14 cellular contexts compared by ENCODE assay signal in genomic region chr21:38241029-38241740, GRCh38. TPM values are rescaled to one million over a fixed set of nuclear protein-coding genes. Genes with fewer than 3 reads are reported as not detected.
DNase-seq lines count a peak whose midpoint lies in the region; ATAC-seq and TF ChIP-seq lines count a peak whose summit lies in the region.
"Had no signal": no experiment of that assay in that cellular context is flagged by ENCODE, and none has a peak within 500 bp of the region (broad histone marks: within the 10 kb centered on the region; RNA-seq: fewer than 3 reads in every experiment).

No MANE protein-coding gene starts in this region.

- H3K27ac ChIP-seq in right lobe of liver (no peak overlapping the region), thoracic aorta (peak overlapping the region; percentile 92 to 93)
- H3K27ac ChIP-seq: transverse colon had no signal

- no peak for TF ChIP-seq CTCF in LNCaP clone FGC (IDR thresholded peaks at IDR 0.05; ENCODE audit: control insufficient read depth, extremely low read depth, insufficient read depth)
- TF ChIP-seq CTCF in right lobe of liver (IDR thresholded peaks at IDR 0.05), result no peak
- no peak for TF ChIP-seq CTCF in thoracic aorta (IDR thresholded peaks at IDR 0.05)
- TF ChIP-seq CTCF in GM20000 (IDR thresholded peaks at IDR 0.05; ENCODE audit: extremely low read depth, missing control alignments), result no peak

- H3K9me3 ChIP-seq in right lobe of liver (no peaks in the 10 kb centered on the region), thoracic aorta (no peaks in the 10 kb centered on the region)
- H3K9me3 ChIP-seq: transverse colon had no signal

- TF ChIP-seq POLR2A in right lobe of liver (IDR thresholded peaks at IDR 0.05), result no peak

- no peaks in the 10 kb centered on the region for H3K27me3 ChIP-seq in right lobe of liver
- H3K27me3 ChIP-seq in thoracic aorta (replicated peaks; ENCODE audit: insufficient read depth), result no peaks in the 10 kb centered on the region
- H3K27me3 ChIP-seq: transverse colon had no signal

- ATAC-seq in right lobe of liver, result peak; percentile 54 to 85 (median 61)
- ATAC-seq in thoracic aorta (ENCODE audit: insufficient number of reproducible peaks, low FRiP score, low read depth), result peak; percentile 60
- no peak for ATAC-seq in HG03442 (IDR thresholded peaks at IDR 0.05; ENCODE audit: unreplicated experiment)

- intact Hi-C loops in right lobe of liver (cut with DNase I), result no loop called here

- peak; percentile 31 for DNase-seq in LNCaP clone FGC (ENCODE audit: low read depth)
- peak; percentile 32 for DNase-seq in dermis blood vessel endothelial cell
- no peak for DNase-seq in right lobe of liver
- peak; percentile 16 for DNase-seq in thoracic aorta (ENCODE audit: low spot score)
- DNase-seq in HuH-7 (ENCODE audit: low spot score), result no peak
- no peak for DNase-seq in NCI-H1092 (lab: John Stamatoyannopoulos, UW)
- no peak for DNase-seq in GM20000 (ENCODE audit: low spot score)
- DNase-seq: activated CD8-positive, alpha-beta memory T cell treated with anti-CD3 and anti-CD28 coated beads, Interleukin-2, amount 50 U/mL, for 48 hours; effector CD8-positive, alpha-beta T cell; NCI-H1436 treated with DMSO at 0.1 percent for 48 hours; NCI-H526 treated with DMSO at 0.1 percent for 48 hours; SHP77 treated with DMSO at 0.1 percent for 48 hours; transverse colon had no signal

- 62% methylated on average over 9 of the region's 10 CpGs for WGBS in right lobe of liver (ENCODE audit: insufficient coverage, low coverage, low lambda C conversion rate, missing lambda C conversion rate)

- H3K4me1 ChIP-seq in right lobe of liver (no peaks in the 10 kb centered on the region), thoracic aorta (ENCODE audit: control insufficient read depth in 1 of 2, low read depth in 2 of 2) (peaks cover 20 to 70% of the 10 kb centered on the region in 2 donors)
- H3K4me1 ChIP-seq: transverse colon had no signal

- H3K36me3 ChIP-seq in right lobe of liver (no peaks in the 10 kb centered on the region), thoracic aorta (no peaks in the 10 kb centered on the region)
- H3K36me3 ChIP-seq: transverse colon had no signal

- H3K4me3 ChIP-seq in LNCaP clone FGC (ENCODE audit: low read depth, low read length) (no peak overlapping the region), right lobe of liver (no peak overlapping the region), thoracic aorta (no peak overlapping the region)
- H3K4me3 ChIP-seq: transverse colon had no signal

RNA-seq across cellular contexts. Expression of gene KCNJ15, which starts 15.6 kb away (rescaled TPM):
- total RNA-seq in dermis blood vessel endothelial cell, result 1.4 and 2.7 TPM in 2 replicates
- total RNA-seq in right lobe of liver, result 1 to 10 TPM in 4 of 6 experiments, under 1 TPM in 2; 0.43 to 3.5 (median 1.1) TPM
- total RNA-seq in thoracic aorta, result 1 to 10 TPM in 1 of 2 donors, under 1 TPM in 1; 0.41 to 1.8 TPM

Comparison
In these comparisons a context has a peak if more than half of its experiments do, and no peak if none do; other contexts are left out.
1. DNase-seq: peak in LNCaP clone FGC (single experiment), dermis blood vessel endothelial cell (single experiment) and thoracic aorta (single experiment); none in right lobe of liver (0 of 3), HuH-7 (single experiment), NCI-H1092 (single experiment) and GM20000 (single experiment).
2. H3K27ac ChIP-seq: peak in thoracic aorta (2 of 2); none in right lobe of liver (0 of 3).